ENCODE assay signal across 8 cellular contexts in genomic region chr17:48546924-48547838, GRCh38. TPM values are rescaled to one million over a fixed set of nuclear protein-coding genes. Genes with fewer than 3 reads are reported as not detected.
DNase-seq lines count a peak whose midpoint lies in the region; ATAC-seq and TF ChIP-seq lines count a peak whose summit lies in the region.

No MANE protein-coding gene starts in this region.

- H3K4me1 Mint-ChIP-seq in stimulated activated memory B cell treated with anti-CD40 and anti-IgM and Interleukin-4, amounts not matched to agents 10 μg/mL and 1 μg/mL and 100 μg/mL, for 72 hours = peaks cover 19% of the 10 kb centered on the region

- TF ChIP-seq CTCF in fibroblast of mammary gland (conservative IDR thresholded peaks at IDR 0.05; ENCODE audit: control insufficient read depth, insufficient read depth, low read depth, low read length) = no peak

- no peak overlapping the region for H3K27ac Mint-ChIP-seq in stimulated activated memory B cell treated with anti-CD40 and anti-IgM and Interleukin-4, amounts not matched to agents 10 μg/mL and 1 μg/mL and 100 μg/mL, for 72 hours

- peak; percentile 1 for ATAC-seq in sciatic nerve
- ATAC-seq in HG03521 (IDR thresholded peaks at IDR 0.05; ENCODE audit: unreplicated experiment) = no peak
- ATAC-seq in HG03159 (IDR thresholded peaks at IDR 0.05; ENCODE audit: unreplicated experiment) = no peak
- ATAC-seq in stimulated activated memory B cell treated with anti-CD40 and anti-IgM and Interleukin-4, amounts not matched to agents 10 μg/mL and 1 μg/mL and 100 μg/mL, for 72 hours = no peak

- intact Hi-C loops in sciatic nerve (cut with DNase I) (no loop called here), posterior cingulate gyrus (cut with DNase I) (no loop called here)

- DNase-seq in HUDEP-2 (lab: John Stamatoyannopoulos, UW; ENCODE audit: unreplicated experiment in 76 of 76) (peak in 73 of 76 experiments; percentile 26 to 93 (median 68)), RPMI7951 (ENCODE audit: low read depth) (peak; percentile 47), fibroblast of mammary gland (ENCODE audit: low read depth) (no peak), sciatic nerve (ENCODE audit: low spot score) (no peak), posterior cingulate gyrus (no peak)

- H3K27me3 Mint-ChIP-seq in stimulated activated memory B cell treated with anti-CD40 and anti-IgM and Interleukin-4, amounts not matched to agents 10 μg/mL and 1 μg/mL and 100 μg/mL, for 72 hours = peaks cover 56% of the 10 kb centered on the region

- peak overlapping the region; percentile 44 for H3K4me3 ChIP-seq in fibroblast of mammary gland (ENCODE audit: control insufficient read depth, low read depth, low read length)

- no peak overlapping the region for H3K4me3 Mint-ChIP-seq in stimulated activated memory B cell treated with anti-CD40 and anti-IgM and Interleukin-4, amounts not matched to agents 10 μg/mL and 1 μg/mL and 100 μg/mL, for 72 hours

- no peaks in the 10 kb centered on the region for H3K36me3 Mint-ChIP-seq in stimulated activated memory B cell treated with anti-CD40 and anti-IgM and Interleukin-4, amounts not matched to agents 10 μg/mL and 1 μg/mL and 100 μg/mL, for 72 hours

- no peaks in the 10 kb centered on the region for H3K9me3 Mint-ChIP-seq in stimulated activated memory B cell treated with anti-CD40 and anti-IgM and Interleukin-4, amounts not matched to agents 10 μg/mL and 1 μg/mL and 100 μg/mL, for 72 hours

RNA-seq across cellular contexts. Expression of gene HOXB2, which starts 2.3 kb away (rescaled TPM):
- total RNA-seq in RPMI7951 (2014; rRNA removed; shearing (Covaris generic)) = 11.9 and 15.1 TPM in 2 replicates
- total RNA-seq in sciatic nerve = 23.1 TPM

RNA-seq across cellular contexts. Expression of gene HOXB1, which starts 16.4 kb away (rescaled TPM):
- not detected in 2 replicates for total RNA-seq in RPMI7951 (2014; rRNA removed; shearing (Covaris generic))
- total RNA-seq in sciatic nerve = not detected

RNA-seq across cellular contexts. Expression of gene HOXB4, which starts 31.0 kb away (rescaled TPM):
- total RNA-seq in RPMI7951 (2014; rRNA removed; shearing (Covaris generic)) = 1.6 and 1.7 TPM in 2 replicates
- total RNA-seq in sciatic nerve = 8.8 TPM

RNA-seq across cellular contexts. Expression of gene HOXB3, which starts 42.9 kb away (rescaled TPM):
- 3.2 and 7.9 TPM in 2 replicates for total RNA-seq in RPMI7951 (2014; rRNA removed; shearing (Covaris generic))
- total RNA-seq in sciatic nerve = 25.6 TPM

RNA-seq across cellular contexts. Expression of gene HOXB5, which starts 46.4 kb away (rescaled TPM):
- 0.10 and 0.24 TPM in 2 replicates for total RNA-seq in RPMI7951 (2014; rRNA removed; shearing (Covaris generic))
- total RNA-seq in sciatic nerve = 2.4 TPM

Comparison
In these comparisons a context has a peak if more than half of its experiments do, and no peak if none do; other contexts are left out.
1. DNase-seq: peak in HUDEP-2 (73 of 76) and RPMI7951 (single experiment); none in fibroblast of mammary gland (single experiment), sciatic nerve (single experiment) and posterior cingulate gyrus (0 of 10).